ENCODE assay signal across 1 cellular context in the genomic region with DNA sequence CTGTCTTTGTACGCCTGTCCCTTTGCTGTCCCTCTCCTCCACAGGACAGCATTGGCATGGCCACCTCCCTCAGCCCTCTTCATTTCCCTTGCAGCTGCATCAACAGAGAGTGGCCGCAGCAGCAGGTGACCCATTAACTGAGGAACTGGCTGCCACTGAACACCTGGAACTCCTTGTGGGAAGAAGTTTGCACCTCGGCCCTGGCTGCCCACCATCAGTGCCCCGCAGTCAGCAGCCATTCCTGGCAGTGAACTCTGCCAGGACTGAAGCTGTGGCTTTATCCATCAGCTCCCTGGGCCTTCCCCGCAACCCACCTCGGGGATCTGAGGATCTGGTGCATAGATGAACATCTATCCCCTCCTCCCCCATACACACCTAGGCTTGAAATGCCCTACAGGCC.
TF ChIP-seq lines count a peak whose summit lies in the region.

No MANE protein-coding gene starts in this region.

TF ChIP-seq in H1, 55 proteins besides CTCF, POLR2A, EP300 and RAD21:
- TF ChIP-seq CBX5 (IDR thresholded peaks at IDR 0.05; ENCODE audit: low read depth, low read length): no peak
- no peak for TF ChIP-seq POLR2AphosphoS5 (IDR thresholded peaks at IDR 0.05; ENCODE audit: low read depth, low read length)
- no peak for TF ChIP-seq SUZ12 (IDR thresholded peaks at IDR 0.05; ENCODE audit: low read length)
